In the genomic region with DNA sequence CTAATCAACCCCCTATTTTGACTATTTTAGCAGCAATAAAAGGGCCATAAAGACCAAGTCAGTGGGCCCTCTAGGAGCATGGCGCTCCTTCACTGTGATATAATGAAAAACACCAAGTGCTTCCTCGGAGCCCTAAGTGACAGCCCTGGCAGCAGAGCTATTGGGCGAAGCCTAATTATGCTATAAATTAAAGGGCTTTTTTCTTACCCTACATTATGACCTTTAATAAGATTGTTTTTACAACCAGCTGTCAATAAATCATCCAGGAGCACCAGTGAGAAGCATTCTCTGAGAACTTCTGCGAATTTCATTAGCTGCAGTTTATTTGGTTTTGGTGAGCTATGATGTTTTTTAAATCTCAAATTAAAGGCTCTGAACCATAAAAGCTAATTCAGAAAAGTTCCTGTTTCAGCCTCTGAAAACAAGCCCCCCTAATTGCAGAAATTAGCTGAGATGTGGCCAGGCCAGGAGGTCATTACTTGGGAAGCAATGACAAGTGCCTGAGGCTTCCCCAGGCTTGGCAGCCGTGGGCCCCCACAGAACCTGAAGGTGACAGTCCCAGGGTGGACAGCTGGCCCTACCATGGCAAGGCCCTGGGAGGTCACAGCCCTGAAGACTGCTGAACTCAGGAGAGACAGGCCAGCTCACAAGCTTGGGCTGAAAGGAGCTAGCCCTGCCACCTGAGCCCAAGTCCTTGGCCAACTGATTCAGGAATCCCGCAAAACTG, we compare ENCODE assay signal across 31 cellular contexts. TPM values are rescaled to one million over a fixed set of nuclear protein-coding genes. Genes with fewer than 3 reads are reported as not detected.
"Had no signal": no experiment of that assay in that cellular context is flagged by ENCODE, and none has a peak within 500 bp of the region (broad histone marks: within the 10 kb centered on the region; RNA-seq: fewer than 3 reads in every experiment).

No MANE protein-coding gene starts in this region.

- DNase-seq: activated CD4-positive, alpha-beta T cell treated with anti-CD3 and anti-CD28 coated beads for 4 hours; activated CD4-positive, alpha-beta T cell treated with anti-CD3 and anti-CD28 coated beads, Interleukin-2, amount 50 U/mL, for 4 hours; activated effector memory CD4-positive, alpha-beta T cell treated with Interleukin-2 at 50 U/mL for 16 hours; activated naive CD4-positive, alpha-beta T cell treated with Interleukin-2 at 50 U/mL for 16 hours; activated T-cell treated with anti-CD3 and anti-CD28 coated beads for 4 hours; activated T-cell treated with anti-CD3 and anti-CD28 coated beads, Interleukin-2, amount 50 U/mL, for 72 hours; aorta; body of pancreas; dermis blood vessel endothelial cell; effector CD4-positive, alpha-beta T cell; erythroblast; gastrocnemius medialis; hippocampal formation; immature natural killer cell; kidney; left colon; mucosa of descending colon; occipital lobe; stimulated activated CD4-positive, alpha-beta T cell treated with anti-CD3 and anti-CD28 coated beads, Interleukin-4, amount 100 ng/mL, for 1 hour; stimulated activated naive CD8-positive, alpha-beta T cell treated with anti-CD3 and anti-CD28 coated beads, Interleukin-15, Interleukin-2, amounts not matched to agents 100 U/mL and 50 U/mL, for 24 hours; T-helper 1 cell; testis; transverse colon; uterus had no signal

- H3K9me3 Mint-ChIP-seq: activated T-cell treated with anti-CD3 and anti-CD28 coated beads, Interleukin-2, amount 50 U/mL, for 72 hours; immature natural killer cell had no signal

- H3K27ac ChIP-seq: adrenal gland, body of pancreas, gastrocnemius medialis, right atrium auricular region, testis, transverse colon, uterus, VCaP had no signal

- H3K4me1 ChIP-seq: body of pancreas, transverse colon had no signal

- H3K4me1 Mint-ChIP-seq: immature natural killer cell, memory B cell had no signal

- H3K4me3 ChIP-seq: adrenal gland, body of pancreas, gastrocnemius medialis, mucosa of descending colon, right atrium auricular region, testis, transverse colon, uterus had no signal

- H3K36me3 Mint-ChIP-seq: activated naive CD8-positive, alpha-beta T cell; immature natural killer cell; memory B cell had no signal

- H3K9me3 ChIP-seq: adrenal gland, body of pancreas, gastrocnemius medialis, mucosa of descending colon, right atrium auricular region, testis, transverse colon, uterus had no signal

- ATAC-seq: body of pancreas, gastrocnemius medialis, left colon had no signal

- H3K27me3 ChIP-seq: adrenal gland, body of pancreas, gastrocnemius medialis, right atrium auricular region, testis, transverse colon, uterus had no signal

- H3K36me3 ChIP-seq: adrenal gland, gastrocnemius medialis, right atrium auricular region, transverse colon, uterus had no signal

- H3K4me3 Mint-ChIP-seq: activated naive CD8-positive, alpha-beta T cell; activated T-cell treated with anti-CD3 and anti-CD28 coated beads, Interleukin-2, amount 50 U/mL, for 72 hours; immature natural killer cell; memory B cell had no signal

- H3K27ac Mint-ChIP-seq: activated naive CD8-positive, alpha-beta T cell; activated T-cell treated with anti-CD3 and anti-CD28 coated beads, Interleukin-2, amount 50 U/mL, for 72 hours; immature natural killer cell; memory B cell had no signal

- FAIRE-seq: colon, kidney, TTC549 had no signal

RNA-seq across cellular contexts. Expression of gene PKDCC, which starts 54.6 kb away (rescaled TPM):
- total RNA-seq: activated T-cell treated with anti-CD3 and anti-CD28 coated beads, Interleukin-2, amount 50 U/mL, for 72 hours had no signal
- polyA plus RNA-seq: immature natural killer cell had no signal
